In the genomic region with DNA sequence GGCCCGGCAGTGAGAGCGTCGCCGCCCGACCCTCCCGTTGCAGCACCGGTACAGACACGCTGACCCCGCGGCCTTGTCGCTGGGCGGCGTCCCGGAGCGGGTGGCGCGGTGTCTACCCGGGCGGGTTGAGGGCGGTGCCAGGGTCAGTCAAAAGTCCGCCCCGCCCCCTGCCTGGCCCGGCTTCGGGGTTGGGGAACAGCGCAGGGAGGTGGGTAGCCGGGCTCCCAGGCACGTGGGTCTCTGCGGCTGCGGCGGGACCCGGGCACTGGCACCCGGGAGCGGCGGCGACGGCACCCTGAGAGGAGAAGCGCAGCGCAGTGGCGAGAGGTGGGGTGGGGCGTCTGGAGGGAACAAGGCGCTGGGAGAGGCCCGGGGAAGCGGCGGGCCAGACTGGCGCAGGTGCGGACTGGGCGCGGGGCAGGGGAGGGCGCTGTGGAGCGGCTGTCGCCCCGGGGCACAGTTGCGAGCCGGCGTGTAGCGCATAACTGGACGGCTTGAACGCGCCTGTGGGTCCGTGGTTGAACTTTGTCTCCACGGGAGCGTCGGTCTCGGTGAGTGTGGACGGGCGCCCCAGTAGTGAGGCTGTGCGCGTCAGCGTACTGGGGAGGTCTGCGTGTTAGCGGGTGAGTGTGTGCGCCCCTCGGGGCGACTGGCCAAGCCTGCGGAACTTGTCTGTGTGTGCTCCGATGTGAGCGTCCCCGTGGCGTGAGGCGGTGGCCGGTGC, we compare ENCODE assay signal across 9 cellular contexts. TPM values are rescaled to one million over a fixed set of nuclear protein-coding genes. Genes with fewer than 3 reads are reported as not detected.
DNase-seq lines count a peak whose midpoint lies in the region; ATAC-seq, FAIRE-seq and TF ChIP-seq lines count a peak whose summit lies in the region.
"Had no signal": no experiment of that assay in that cellular context is flagged by ENCODE, and none has a peak within 500 bp of the region (broad histone marks: within the 10 kb centered on the region; RNA-seq: fewer than 3 reads in every experiment).

A gene (plus strand): TSS at position 176 of the 724 bp plus-strand sequence. CDS start 15,879 bp downstream, outside the sequence.

- no peak for ATAC-seq in GM21367 (IDR thresholded peaks at IDR 0.05; ENCODE audit: unreplicated experiment)

- CTCF ChIA-PET in endothelial cell of umbilical vein (lab: Charles Lee) = interaction anchor here (0.6 to 2.9 kb wide), 15 partner anchors 8 to 117 kb away, joined by 3 to 18 read pairs (median 4); no protein-coding TSS in a partner anchor

- H3K4me3 ChIP-seq in endothelial cell of umbilical vein (replicated peaks in 1 of 3; ENCODE audit: insufficient read depth in 1 of 3, low read depth in 1 of 3, low read length in 3 of 3) (peak within 1 kb of the TSS in 2 of 3 experiments; percentile 0 to 30), mononuclear cell (ENCODE audit: low read length) (peak within 1 kb of the TSS; percentile 48), stomach smooth muscle (ENCODE audit: low read length in 2 of 2) (peak within 1 kb of the TSS; percentile 43 to 68)

- no peaks in the 10 kb centered on the region for H3K9me1 ChIP-seq in endothelial cell of umbilical vein (replicated peaks; ENCODE audit: control insufficient read depth, extremely low read depth, insufficient read depth, low read length)

- FAIRE-seq in endothelial cell of umbilical vein (lab: Jason Lieb, UNC) = peak; percentile 74

- POLR2A ChIA-PET in endothelial cell of umbilical vein (lab: Charles Lee) = no interaction called here

- TF ChIP-seq CTCF in VCaP (conservative IDR thresholded peaks at IDR 0.05) (peak; percentile 81), endothelial cell of umbilical vein (IDR thresholded peaks at IDR 0.05; ENCODE audit: extremely low read depth in 1 of 2, insufficient read depth in 1 of 2, low read depth in 1 of 2, low read length in 2 of 2) (peak; percentile 58 to 75)

- H3K4me2 ChIP-seq in endothelial cell of umbilical vein (ENCODE audit: insufficient read depth, low read length) = peak within 1 kb of the TSS; percentile 2

- H3K36me3 ChIP-seq in endothelial cell of umbilical vein (ENCODE audit: control insufficient read depth in 2 of 2, extremely low read depth in 1 of 2, insufficient read depth in 2 of 2, low read length in 2 of 2) (no peaks in the 10 kb centered on the region), stomach smooth muscle (ENCODE audit: control insufficient read depth in 2 of 2, insufficient read depth in 2 of 2, low read length in 2 of 2) (no peaks in the 10 kb centered on the region)

- no peaks in the 10 kb centered on the region for H4K20me1 ChIP-seq in endothelial cell of umbilical vein (replicated peaks; ENCODE audit: control insufficient read depth, extremely low read depth, insufficient read depth, low read length)

- no peak for TF ChIP-seq POLR2A in endothelial cell of umbilical vein (IDR thresholded peaks at IDR 0.05; ENCODE audit: low read depth, low read length)

- dilution Hi-C loops in endothelial cell of umbilical vein (cut with MboI; ENCODE audit: extremely low pct_ligation_motif_present, low sequenced_read_pairs) = no loop called here

- intact Hi-C loops in endothelial cell of umbilical vein (cut with micrococcal nuclease) = loop anchor here (1.0 kb wide), 3 partner anchors 24 to 71 kb away; no protein-coding TSS in a partner anchor

- peak within 1 kb of the TSS; percentile 2 for H3K9ac ChIP-seq in endothelial cell of umbilical vein (replicated peaks; ENCODE audit: extremely low read depth, insufficient read depth, low read length)
- no peak within 1 kb of the TSS for H3K9ac ChIP-seq in stomach smooth muscle (ENCODE audit: low read length in 2 of 2)

- peak within 1 kb of the TSS; percentile 13 for H2AFZ ChIP-seq in endothelial cell of umbilical vein (ENCODE audit: low read depth, low read length)

- DNase-seq in DMS153 treated with DMSO at 0.1 percent for 48 hours (lab: John Stamatoyannopoulos, UW; ENCODE audit: unreplicated experiment) (peak; percentile 1), HuH-7 (ENCODE audit: low spot score) (peak; percentile 86), endothelial cell of umbilical vein (ENCODE audit: low read depth, low spot score) (peak; percentile 59), SHP77 (lab: John Stamatoyannopoulos, UW) (no peak)

- H3K27me3 ChIP-seq in endothelial cell of umbilical vein (ENCODE audit: control insufficient read depth in 2 of 2, insufficient read depth in 2 of 2, low read length in 2 of 2) (no peaks in the 10 kb centered on the region), mononuclear cell (ENCODE audit: insufficient read depth, low read length) (peaks cover 4% of the 10 kb centered on the region), stomach smooth muscle (ENCODE audit: control insufficient read depth in 1 of 2, insufficient read depth in 2 of 2, low read length in 2 of 2) (peaks cover 10 to 18% of the 10 kb centered on the region in 2 donors)

- H3K4me1 ChIP-seq in endothelial cell of umbilical vein (ENCODE audit: control insufficient read depth, extremely low read depth, insufficient read depth, low read length) (no peaks in the 10 kb centered on the region), mononuclear cell (ENCODE audit: insufficient read depth, low read length) (peaks cover 84% of the 10 kb centered on the region), stomach smooth muscle (ENCODE audit: control insufficient read depth, insufficient read depth, low read length) (peaks cover 13% of the 10 kb centered on the region)

- no peaks in the 10 kb centered on the region for H3K9me3 ChIP-seq in endothelial cell of umbilical vein (replicated peaks; ENCODE audit: control insufficient read depth, insufficient read depth, low read length)
- no peaks in the 10 kb centered on the region for H3K9me3 ChIP-seq in mononuclear cell (ENCODE audit: low read depth, low read length)
- H3K9me3 ChIP-seq in stomach smooth muscle (ENCODE audit: control insufficient read depth in 2 of 2, low read length in 2 of 2) = no peaks in the 10 kb centered on the region

- BruUV-seq in endothelial cell of umbilical vein (replicated peaks; lab: Mats Ljungman, UMichigan) = no TSS peak

- H3K27ac ChIP-seq in VCaP (peak within 1 kb of the TSS; percentile 57; the same call in 1 of the 2 replicates), endothelial cell of umbilical vein (ENCODE audit: insufficient read depth, low read depth, low read length) (no peak within 1 kb of the TSS), stomach smooth muscle (ENCODE audit: low read length) (no peak within 1 kb of the TSS)

- H3K79me2 ChIP-seq in endothelial cell of umbilical vein (ENCODE audit: control insufficient read depth, insufficient read depth, low read length) = no peaks in the 10 kb centered on the region

TF ChIP-seq in endothelial cell of umbilical vein, 7 proteins besides CTCF, POLR2A, EP300 and RAD21:
- TF ChIP-seq, protein P1, sequence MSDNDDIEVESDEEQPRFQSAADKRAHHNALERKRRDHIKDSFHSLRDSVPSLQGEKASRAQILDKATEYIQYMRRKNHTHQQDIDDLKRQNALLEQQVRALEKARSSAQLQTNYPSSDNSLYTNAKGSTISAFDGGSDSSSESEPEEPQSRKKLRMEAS (IDR thresholded peaks at IDR 0.05; ENCODE audit: insufficient read depth, insufficient read length) = no peak
- TF ChIP-seq GATA2 (IDR thresholded peaks at IDR 0.05; ENCODE audit: insufficient read depth, insufficient read length, low read depth, low read length) = no peak
- no peak for TF ChIP-seq EZH2 (IDR thresholded peaks at IDR 0.05; ENCODE audit: borderline replicate concordance, low read depth, low read length, severe bottlenecking)
- TF ChIP-seq POLR2AphosphoS5 (IDR thresholded peaks at IDR 0.05; ENCODE audit: insufficient read depth, low read depth, low read length) = peak; percentile 61
- no peak for TF ChIP-seq FOS (IDR thresholded peaks at IDR 0.05; ENCODE audit: borderline replicate concordance, insufficient read depth, low read length)

RNA-seq across cellular contexts. Expression of the gene that starts here (rescaled TPM):
- total RNA-seq in endothelial cell of umbilical vein (4.4 and 5.6 TPM in 2 replicates), mononuclear cell (2.4 TPM)
- 4.8 and 4.9 TPM in 2 replicates for polyA plus RNA-seq in endothelial cell of umbilical vein
- 3.0 and 3.4 TPM in 2 replicates for polyA plus RNA-seq in endothelial cell of umbilical vein (2011; cell fraction: cytosol; rRNA removed)
- polyA plus RNA-seq in endothelial cell of umbilical vein (2011; cell fraction: nucleus; rRNA removed) = 1.9 and 3.0 TPM in 2 replicates
- polyA plus RNA-seq in endothelial cell of umbilical vein (2012) = 2.6 and 4.5 TPM in 2 replicates
- polyA minus RNA-seq in endothelial cell of umbilical vein = 2.8 and 2.9 TPM in 2 replicates
- not detected for polyA minus RNA-seq in endothelial cell of umbilical vein (2011; cell fraction: cytosol; rRNA and poly(A)+ RNA removed)
- 1.7 and 2.0 TPM in 2 replicates for polyA minus RNA-seq in endothelial cell of umbilical vein (2011; cell fraction: nucleus; rRNA and poly(A)+ RNA removed)
- total RNA-seq: T-helper 1 cell treated with Interleukin-12 subunit alpha and Interleukin-12 subunit beta and Interleukin-4 antibody, amounts not matched to agents 30 ng/mL and 1 ng/mL, for 36 hours had no signal

Comparison
In these comparisons a context has a peak if more than half of its experiments do, and no peak if none do; other contexts are left out.
1. DNase-seq: peak in DMS153 treated with DMSO at 0.1 percent for 48 hours (single experiment), HuH-7 (single experiment) and endothelial cell of umbilical vein (single experiment); none in SHP77 (0 of 2).
2. Peak in every context shown above with its lines, with median percentiles within 50 percentile points of each other: H3K4me3 ChIP-seq.